In genomic region chr12:116426391-116427136, GRCh38 we compare ENCODE assay signal across 10 cellular contexts.
DNase-seq lines count a peak whose midpoint lies in the region; FAIRE-seq and TF ChIP-seq lines count a peak whose summit lies in the region.
"Had no signal": no experiment of that assay in that cellular context is flagged by ENCODE, and none has a peak within 500 bp of the region (broad histone marks: within the 10 kb centered on the region; RNA-seq: fewer than 3 reads in every experiment).

No MANE protein-coding gene starts in this region.

- H3K36me3 ChIP-seq in A673 (ENCODE audit: insufficient read depth, low read length, poor library complexity, severe bottlenecking) (no peaks in the 10 kb centered on the region), endodermal cell (ENCODE audit: control insufficient read depth, insufficient read depth, low read length) (no peaks in the 10 kb centered on the region), mesendoderm (ENCODE audit: control insufficient read depth, insufficient read depth, low read length) (no peaks in the 10 kb centered on the region)

- H3K4me1 Mint-ChIP-seq in endodermal cell = peaks cover 34% of the 10 kb centered on the region

- peaks cover 3% of the 10 kb centered on the region for H3K36me3 Mint-ChIP-seq in endodermal cell (ENCODE audit: low read depth)

- TF ChIP-seq CTCF in A673 (conservative IDR thresholded peaks at IDR 0.05; ENCODE audit: low read depth, low read length) (0 out of 2 replicates have a peak, but pooled peaks have one; percentile 22), endodermal cell (conservative IDR thresholded peaks at IDR 0.05) (peak; percentile 72), D721Med (IDR thresholded peaks at IDR 0.05; ENCODE audit: insufficient read depth, missing control alignments) (no peak)

- peak overlapping the region; percentile 97 for H2BK120ac ChIP-seq in mesendoderm (ENCODE audit: low read depth, low read length)

- no peaks in the 10 kb centered on the region for H3K79me1 ChIP-seq in mesendoderm (ENCODE audit: low read length)

- peak overlapping the region; percentile 98 for H2BK5ac ChIP-seq in mesendoderm (ENCODE audit: low read length)

- H4K8ac ChIP-seq in mesendoderm (ENCODE audit: low read depth, low read length) = no peak overlapping the region

- no peaks in the 10 kb centered on the region for H3K9me3 ChIP-seq in A673 (ENCODE audit: low read depth, low read length, poor library complexity, severe bottlenecking)
- H3K9me3 ChIP-seq in endodermal cell (ENCODE audit: control insufficient read depth, low read length) = peaks cover 8% of the 10 kb centered on the region

- H3K79me2 ChIP-seq in mesendoderm (ENCODE audit: control insufficient read depth, insufficient read depth, low read length) = no peaks in the 10 kb centered on the region

- peak overlapping the region; percentile 93 for H3K4ac ChIP-seq in mesendoderm (ENCODE audit: low read depth, low read length)

- peak overlapping the region; percentile 97 for H2BK15ac ChIP-seq in mesendoderm (replicated peaks; ENCODE audit: low read depth)

- intact Hi-C loops in A673 (cut with micrococcal nuclease; ENCODE audit: unreplicated experiment) = no loop called here

- DNase-seq in A673 (ENCODE audit: low spot score) (peak; percentile 89), LHCN-M2 (ENCODE audit: low read depth) (peak; percentile 98), endodermal cell (peak; percentile 99), mesendoderm (peak; percentile 100), KG1 (lab: John Stamatoyannopoulos, UW) (no peak), D721Med (ENCODE audit: insufficient read length, low spot score) (no peak)
- no peak for DNase-seq in activated T-cell treated with anti-CD3 and anti-CD28 coated beads, Interleukin-2, amount 50 U/mL, for 1 hour
- DNase-seq in stimulated activated CD4-positive, alpha-beta T cell treated with anti-CD3 and anti-CD28 coated beads, Interleukin-4, amount 100 ng/mL, for 4 hours = no peak
- DNase-seq: central memory CD4-positive, alpha-beta T cell; SHP77 treated with DMSO at 0.1 percent for 48 hours had no signal

- peak overlapping the region; percentile 79 for H3K56ac ChIP-seq in mesendoderm (ENCODE audit: low read length)

- H3K27me3 ChIP-seq in A673 (replicated peaks; ENCODE audit: insufficient read depth, low read depth, low read length, poor library complexity) = no peaks in the 10 kb centered on the region
- H3K27me3 ChIP-seq in endodermal cell (ENCODE audit: control insufficient read depth, insufficient read depth, low read length, poor library complexity, severe bottlenecking) = no peaks in the 10 kb centered on the region
- H3K27me3 ChIP-seq in mesendoderm (ENCODE audit: insufficient read depth, low read length, poor library complexity) = no peaks in the 10 kb centered on the region

- POLR2A ChIA-PET in A673 (lab: Charles Lee; ENCODE audit: low non-redundant PET) = no interaction called here

- H3K4me1 ChIP-seq in A673 (ENCODE audit: insufficient read depth, low read length, poor library complexity, severe bottlenecking) (no peaks in the 10 kb centered on the region), endodermal cell (ENCODE audit: control insufficient read depth, insufficient read depth, low read length) (peaks cover 9% of the 10 kb centered on the region), mesendoderm (ENCODE audit: control insufficient read depth, low read depth, low read length) (peaks cover 7% of the 10 kb centered on the region)

- H3K23ac ChIP-seq in mesendoderm (ENCODE audit: low read length) = no peak overlapping the region

- no TSS peak for BruUV-seq in A673 (replicated peaks; lab: Mats Ljungman, UMichigan)

- H4K5ac ChIP-seq in mesendoderm (ENCODE audit: low read length) = no peak overlapping the region

- H3K9me3 Mint-ChIP-seq in endodermal cell = peaks cover 9% of the 10 kb centered on the region

- CTCF ChIA-PET in A673 (lab: Charles Lee) = interaction anchor here (0.6 kb wide), 1 partner anchor 126 kb away, joined by 4 read pairs; no protein-coding TSS in a partner anchor

- H3K27ac ChIP-seq in A673 (ENCODE audit: low read depth, low read length, poor library complexity, severe bottlenecking) (no peak overlapping the region), endodermal cell (ENCODE audit: low read depth, low read length) (peak overlapping the region; percentile 81), mesendoderm (ENCODE audit: low read depth, low read length) (peak overlapping the region; percentile 98)

- no peak overlapping the region for H3K4me3 ChIP-seq in A673 (ENCODE audit: low read depth, low read length, poor library complexity, severe bottlenecking)
- H3K4me3 ChIP-seq in endodermal cell (ENCODE audit: low read length) = peak overlapping the region; percentile 68
- H3K4me3 ChIP-seq in mesendoderm (ENCODE audit: low read length) = no peak overlapping the region

- H3K4me2 ChIP-seq in mesendoderm (ENCODE audit: low read length) = peak overlapping the region; percentile 14

- H3K18ac ChIP-seq in mesendoderm (ENCODE audit: low read length) = peak overlapping the region; percentile 82

- WGBS in endodermal cell (ENCODE audit: insufficient coverage in 1 of 2, insufficient read length in 1 of 2), 2 experiments = 12 to 18% methylated on average over 9 to 12 of the region's 13 CpGs
- WGBS in mesendoderm (ENCODE audit: extremely low coverage, insufficient coverage, low lambda C conversion rate) = no CpG with 5 or more reads among the region's 13 CpGs

- H3K27me3 Mint-ChIP-seq in endodermal cell (ENCODE audit: insufficient read depth) = no peaks in the 10 kb centered on the region

- peak overlapping the region; percentile 47 for H3K4me3 Mint-ChIP-seq in endodermal cell

- H3K9ac ChIP-seq in endodermal cell (ENCODE audit: extremely low read depth, low read length, poor library complexity, severe bottlenecking) (peak overlapping the region; percentile 85), mesendoderm (ENCODE audit: low read length) (peak overlapping the region; percentile 45)

- peak overlapping the region; percentile 99 for H3K27ac Mint-ChIP-seq in endodermal cell

- FAIRE-seq in D721Med (lab: Jason Lieb, UNC) = no peak

- H2AK5ac ChIP-seq in mesendoderm (ENCODE audit: low read length) = no peak overlapping the region

Comparison
In these comparisons a context has a peak if more than half of its experiments do, and no peak if none do; other contexts are left out.
1. DNase-seq: peak in A673 (single experiment), LHCN-M2 (single experiment), endodermal cell (single experiment) and mesendoderm (single experiment); none in activated T-cell treated with anti-CD3 and anti-CD28 coated beads, Interleukin-2, amount 50 U/mL, for 1 hour (single experiment), stimulated activated CD4-positive, alpha-beta T cell treated with anti-CD3 and anti-CD28 coated beads, Interleukin-4, amount 100 ng/mL, for 4 hours (0 of 2), KG1 (single experiment) and D721Med (single experiment).